8 cellular contexts compared by ENCODE assay signal in genomic region chr14:39988939-39989338, GRCh38.
DNase-seq lines count a peak whose midpoint lies in the region; ATAC-seq and TF ChIP-seq lines count a peak whose summit lies in the region.

No MANE protein-coding gene starts in this region.

- H3K27ac ChIP-seq in C4-2B (no peak overlapping the region), IMR-90 (ENCODE audit: insufficient read depth, low read length) (no peak overlapping the region), esophagus muscularis mucosa (replicated peaks in 1 of 4) (no peak overlapping the region)

- in situ Hi-C loops in IMR-90 (cut with MboI; ENCODE audit: low sequenced_read_pairs), result no loop called here

- no peak overlapping the region for H2AFZ ChIP-seq in IMR-90 (replicated peaks; ENCODE audit: low read length, poor library complexity)

- no peak for TF ChIP-seq EP300 in esophagus muscularis mucosa (IDR thresholded peaks at IDR 0.05)

- no peak overlapping the region for H2AK5ac ChIP-seq in IMR-90 (ENCODE audit: low read depth, low read length)

- H2BK20ac ChIP-seq in IMR-90 (ENCODE audit: low read depth, low read length), result no peak overlapping the region

- H3K56ac ChIP-seq in IMR-90 (ENCODE audit: extremely low read depth, insufficient read depth, low read length), result no peak overlapping the region

- H3K79me1 ChIP-seq in IMR-90 (ENCODE audit: low read depth in 1 of 2, low read length in 2 of 2), result no peaks in the 10 kb centered on the region

- no peak for ATAC-seq in IMR-90 (ENCODE audit: low read depth)

- no peak overlapping the region for H3K4me3 Mint-ChIP-seq in type B pancreatic cell

- CTCF ChIA-PET in IMR-90 (lab: Yijun Ruan, JAX), result no interaction called here

- H3K4ac ChIP-seq in IMR-90 (ENCODE audit: low read depth, low read length), result no peak overlapping the region

- TF ChIP-seq POLR2A in IMR-90 (IDR thresholded peaks at IDR 0.05; ENCODE audit: low read depth, low read length) (no peak), esophagus muscularis mucosa (IDR thresholded peaks at IDR 0.05; ENCODE audit: low read depth) (no peak)

- H4K5ac ChIP-seq in IMR-90 (ENCODE audit: low read depth, low read length), result no peak overlapping the region

- H2BK5ac ChIP-seq in IMR-90 (ENCODE audit: low read depth, low read length, poor library complexity, severe bottlenecking), result no peak overlapping the region

- no CpG with 5 or more reads among the region's 2 CpGs for WGBS in IMR-90 (ENCODE audit: extremely low coverage in 2 of 2, insufficient read length in 1 of 2), 2 experiments
- WGBS in esophagus muscularis mucosa, result 14% methylated on average over 2 of the region's 2 CpGs

- no peak overlapping the region for H2BK120ac ChIP-seq in IMR-90 (ENCODE audit: low read depth, low read length)

- no peaks in the 10 kb centered on the region for H4K20me1 ChIP-seq in IMR-90 (ENCODE audit: insufficient read depth, low read length)

- 0 out of 2 replicates have a peak, but pooled peaks have one; percentile 11 for TF ChIP-seq RAD21 in IMR-90 (IDR thresholded peaks at IDR 0.05; ENCODE audit: low read length)

- H3K9me3 ChIP-seq in IMR-90 (ENCODE audit: control insufficient read depth, insufficient read depth, low read length), result peaks cover 4% of the 10 kb centered on the region
- H3K9me3 ChIP-seq in esophagus muscularis mucosa, result no peaks in the 10 kb centered on the region

- H3K27ac Mint-ChIP-seq in type B pancreatic cell, result no peak overlapping the region

- H3K23ac ChIP-seq in IMR-90 (ENCODE audit: low read depth, low read length), result no peak overlapping the region

- BruUV-seq in IMR-90 (replicated peaks; lab: Mats Ljungman, UMichigan), result no TSS peak

- no peaks in the 10 kb centered on the region for H3K4me1 Mint-ChIP-seq in type B pancreatic cell (ENCODE audit: unreplicated experiment)

- dilution Hi-C loops in IMR-90 (cut with HindIII; ENCODE audit: low sequenced_read_pairs, unreplicated experiment), result no loop called here

- DNase-seq in IMR-90 (no peak), NCI-H82 (lab: John Stamatoyannopoulos, UW) (peak; percentile 70), esophagus muscularis mucosa (ENCODE audit: extremely low spot score) (no peak), type B pancreatic cell (ENCODE audit: extremely low spot score, unreplicated experiment) (no peak), AG20443 (ENCODE audit: low spot score) (no peak)
- no peak for DNase-seq in activated naive CD4-positive, alpha-beta T cell treated with anti-CD3 and anti-CD28 coated beads, Interleukin-2, amount 50 U/mL, for 16 hours
- no peak for DNase-seq in stimulated activated CD4-positive, alpha-beta T cell treated with anti-CD3 and anti-CD28 coated beads, Interleukin-1b, Interleukin-23, amount 100 ng/mL, for 48 hours

- intact Hi-C loops in IMR-90 (cut with micrococcal nuclease), result no loop called here
- intact Hi-C loops in esophagus muscularis mucosa (cut with DNase I), result no loop called here

- H3K18ac ChIP-seq in IMR-90 (ENCODE audit: low read depth, low read length), result no peak overlapping the region

- no peak overlapping the region for H2BK15ac ChIP-seq in IMR-90 (ENCODE audit: low read depth, low read length)

- TF ChIP-seq CTCF in C4-2B (conservative IDR thresholded peaks at IDR 0.05) (peak; percentile 77), IMR-90 (conservative IDR thresholded peaks at IDR 0.05; ENCODE audit: low read depth, low read length) (0 out of 2 replicates have a peak, but pooled peaks have one; percentile 8), esophagus muscularis mucosa (IDR thresholded peaks at IDR 0.05) (peak in 2 of 3 experiments; percentile 11 to 17), type B pancreatic cell (conservative IDR thresholded peaks at IDR 0.05) (peak; percentile 78)

- H3K4me1 ChIP-seq in IMR-90 (ENCODE audit: control insufficient read depth, insufficient read depth, low read length) (no peaks in the 10 kb centered on the region), esophagus muscularis mucosa (no peaks in the 10 kb centered on the region)

- no peak overlapping the region for H3K9ac ChIP-seq in IMR-90 (ENCODE audit: low read depth, low read length)

- no peaks in the 10 kb centered on the region for H3K36me3 Mint-ChIP-seq in type B pancreatic cell

- no peak overlapping the region for H3K4me3 ChIP-seq in IMR-90 (ENCODE audit: insufficient read depth, low read depth, low read length)
- H3K4me3 ChIP-seq in esophagus muscularis mucosa, result no peak overlapping the region

- H4K91ac ChIP-seq in IMR-90 (ENCODE audit: insufficient read depth, low read depth, low read length), result no peak overlapping the region

- no peak overlapping the region for H4K8ac ChIP-seq in IMR-90 (ENCODE audit: low read depth in 2 of 2, low read length in 2 of 2)

- POLR2A ChIA-PET in IMR-90 (lab: Charles Lee; ENCODE audit: unreplicated experiment), result no interaction called here

- H3K4me2 ChIP-seq in IMR-90 (ENCODE audit: low read depth, low read length), result no peak overlapping the region

- no peaks in the 10 kb centered on the region for H3K36me3 ChIP-seq in IMR-90 (ENCODE audit: control insufficient read depth, insufficient read depth, low read length)
- no peaks in the 10 kb centered on the region for H3K36me3 ChIP-seq in esophagus muscularis mucosa

- H3K9me3 Mint-ChIP-seq in type B pancreatic cell, result no peaks in the 10 kb centered on the region

- H3K14ac ChIP-seq in IMR-90 (replicated peaks; ENCODE audit: low read depth, low read length), result no peak overlapping the region

- H3K27me3 Mint-ChIP-seq in type B pancreatic cell, result peaks cover 3% of the 10 kb centered on the region

- no peaks in the 10 kb centered on the region for H3K27me3 ChIP-seq in IMR-90 (ENCODE audit: control insufficient read depth, insufficient read depth, low read length)
- no peaks in the 10 kb centered on the region for H3K27me3 ChIP-seq in esophagus muscularis mucosa

- no peak overlapping the region for H2AK9ac ChIP-seq in IMR-90 (replicated peaks; ENCODE audit: low read depth, low read length, poor library complexity)

- H3K9me1 ChIP-seq in IMR-90 (ENCODE audit: insufficient read depth, low read length), result no peaks in the 10 kb centered on the region

TF ChIP-seq in IMR-90, 13 proteins besides CTCF, POLR2A, EP300 and RAD21:
- TF ChIP-seq RFX5 (IDR thresholded peaks at IDR 0.05; ENCODE audit: low read depth, low read length), result no peak
- no peak for TF ChIP-seq CEBPB (IDR thresholded peaks at IDR 0.05; ENCODE audit: low read depth, low read length)
- TF ChIP-seq NFE2L2 (IDR thresholded peaks at IDR 0.05; ENCODE audit: low read depth, low read length), result no peak
- no peak for TF ChIP-seq FOS (IDR thresholded peaks at IDR 0.05; ENCODE audit: low read depth, low read length)
- no peak for TF ChIP-seq MAFK (IDR thresholded peaks at IDR 0.05; ENCODE audit: low read depth, low read length)
- TF ChIP-seq CHD1 (IDR thresholded peaks at IDR 0.05; ENCODE audit: low read depth, low read length), result no peak
- no peak for TF ChIP-seq ELK1 (IDR thresholded peaks at IDR 0.05; ENCODE audit: borderline replicate concordance, low read depth, low read length)
- TF ChIP-seq USF2 (IDR thresholded peaks at IDR 0.05; ENCODE audit: low read depth, low read length), result no peak
TF ChIP-seq in IMR-90: peak in this region for 0.

Comparison
In these comparisons a context has a peak if more than half of its experiments do, and no peak if none do; other contexts are left out.
1. CTCF ChIP-seq: peak in every context shown above with its lines; median percentile 78 in type B pancreatic cell; 77 in C4-2B; 14 in esophagus muscularis mucosa; 8 in IMR-90.